ENCODE assay signal across 21 cellular contexts in the genomic region with DNA sequence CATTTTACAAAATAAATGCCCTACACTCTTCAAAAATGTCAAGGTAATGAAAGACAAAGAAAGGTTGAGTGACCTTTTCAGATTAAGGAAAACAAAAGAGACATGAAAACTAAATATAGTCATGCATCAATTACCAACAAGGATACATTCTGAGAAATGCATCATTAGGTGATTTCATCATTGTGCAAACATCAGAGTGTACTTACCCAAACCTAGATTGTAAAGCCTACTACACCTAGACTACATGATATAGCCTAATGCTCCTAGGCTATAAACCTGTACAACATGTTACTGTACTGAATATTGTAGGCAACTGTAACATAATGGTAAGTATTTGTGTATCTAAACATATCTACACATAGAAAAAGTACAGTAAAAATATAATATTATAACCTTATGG.
"Had no signal": no experiment of that assay in that cellular context is flagged by ENCODE, and none has a peak within 500 bp of the region (broad histone marks: within the 10 kb centered on the region; RNA-seq: fewer than 3 reads in every experiment).

No MANE protein-coding gene starts in this region.

- H3K27ac ChIP-seq: body of pancreas, foreskin keratinocyte, hepatocyte, lower lobe of right lung, neutrophil, parathyroid adenoma, stomach, vagina had no signal

- ATAC-seq: activated CD8-positive, alpha-beta memory T cell treated with anti-CD3 and anti-CD28 coated beads, Interleukin-2, amount 10 ng/mL, durations not matched to agents 7 days and 5 days; body of pancreas; effector memory CD8-positive, alpha-beta T cell; foreskin keratinocyte; lower lobe of right lung; natural killer cell treated with Interleukin-12 subunit alpha and Interleukin-12 subunit beta and Interleukin-15 and Interleukin-18, amount 100 ng/mL, for 72 hours; sciatic nerve; stimulated activated effector memory CD8-positive, alpha-beta T cell treated with anti-CD3 and anti-CD28 coated beads, Interleukin-12 subunit alpha, Interleukin-12 subunit beta, amount 100 ng/mL, for 72 hours had no signal

- DNase-seq: activated B cell treated with CpG ODN at 0.5 μM for 24 hours; activated CD4-positive, alpha-beta memory T cell treated with anti-CD3 and anti-CD28 coated beads, Interleukin-2, amount 10 ng/mL, durations not matched to agents 7 days and 5 days; activated CD4-positive, alpha-beta T cell treated with anti-CD3 and anti-CD28 coated beads for 4 hours; activated CD8-positive, alpha-beta memory T cell treated with anti-CD3 and anti-CD28 coated beads, Interleukin-2, amount 10 ng/mL, durations not matched to agents 7 days and 5 days; activated naive CD4-positive, alpha-beta T cell; activated naive CD8-positive, alpha-beta T cell treated with anti-CD3 and anti-CD28 coated beads, Interleukin-2, amount 10 ng/mL, durations not matched to agents 7 days and 5 days; body of pancreas; effector memory CD8-positive, alpha-beta T cell; foreskin keratinocyte; lower lobe of right lung; stimulated activated CD4-positive, alpha-beta T cell treated with anti-CD3 and anti-CD28 coated beads, Interleukin-4, amount 100 ng/mL, for 24 hours; stomach; trophoblast cell had no signal

- H3K4me3 ChIP-seq: body of pancreas, hepatocyte, lower lobe of right lung, smooth muscle cell, stomach, vagina had no signal
